8 cellular contexts compared by ENCODE assay signal in the genomic region with DNA sequence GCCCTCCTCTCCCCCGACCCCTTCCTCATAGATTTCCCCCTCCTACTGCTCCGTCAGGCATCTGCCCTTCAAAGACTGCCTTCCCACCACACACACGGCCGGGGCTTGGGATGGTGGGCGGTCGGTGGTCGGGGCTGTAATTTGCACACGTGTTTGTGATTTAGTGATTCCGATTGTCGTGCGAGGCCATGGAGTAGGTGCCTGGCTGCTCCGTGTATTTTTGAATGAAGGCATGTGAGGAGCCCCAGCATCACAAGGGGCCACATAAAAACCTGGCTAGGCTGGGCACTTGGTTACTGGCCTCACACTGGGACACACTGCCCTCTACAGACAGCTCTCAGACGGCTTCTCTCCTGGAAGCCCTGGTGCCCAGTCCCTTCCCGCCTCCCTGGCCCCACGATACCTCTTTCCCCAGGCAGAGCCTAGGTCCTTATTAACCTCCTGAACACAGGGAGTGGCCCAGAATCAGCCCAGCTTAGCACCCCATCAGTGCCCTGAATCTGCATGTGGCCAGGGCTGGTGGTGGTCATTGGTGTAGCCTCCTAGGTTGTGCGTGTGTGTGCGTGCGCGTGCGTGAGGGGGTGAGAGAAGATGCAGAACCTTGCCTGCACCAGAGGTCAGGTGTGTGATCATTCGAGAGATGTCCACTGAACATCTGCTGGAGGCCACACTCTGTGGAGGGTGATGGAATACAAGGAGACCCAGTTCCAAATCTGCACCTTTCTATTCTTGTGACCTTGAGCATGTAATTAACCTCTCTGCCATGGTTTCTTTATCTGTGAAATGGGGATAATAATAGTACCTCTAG. TPM values are rescaled to one million over a fixed set of nuclear protein-coding genes. Genes with fewer than 3 reads are reported as not detected.
DNase-seq lines count a peak whose midpoint lies in the region; ATAC-seq and TF ChIP-seq lines count a peak whose summit lies in the region.

No MANE protein-coding gene starts in this region.

- H3K27ac ChIP-seq in vagina: peak overlapping the region; percentile 99

- no peaks in the 10 kb centered on the region for H3K27me3 ChIP-seq in MG63
- no peaks in the 10 kb centered on the region for H3K27me3 ChIP-seq in vagina

- POLR2A ChIA-PET in activated naive CD8-positive, alpha-beta T cell treated with anti-CD3 and anti-CD28 coated beads, Interleukin-2, amount 10 ng/mL, durations not matched to agents 7 days and 5 days (lab: Charles Lee): interaction anchor here (0.6 to 10.3 kb wide), 16 partner anchors 19 to 365 kb away, joined by 3 to 223 read pairs (median 30); partner anchors contain the start of gene RMI2

- peaks cover 25% of the 10 kb centered on the region for H3K36me3 Mint-ChIP-seq in activated naive CD8-positive, alpha-beta T cell treated with anti-CD3 and anti-CD28 coated beads, Interleukin-2, amount 10 ng/mL, durations not matched to agents 7 days and 5 days

- TF ChIP-seq CTCF in vagina (IDR thresholded peaks at IDR 0.05): peak; percentile 31 to 69 (median 59)

- H3K36me3 ChIP-seq in MG63 (peaks cover 4% of the 10 kb centered on the region), vagina (no peaks in the 10 kb centered on the region)

- intact Hi-C loops in head of caudate nucleus (cut with DNase I): loop anchor here (2.0 to 5.0 kb wide), 2 partner anchors 87 to 290 kb away; partner anchors contain the start of gene RMI2
- intact Hi-C loops in vagina (cut with DNase I): loop anchor here (2.0 to 10.0 kb wide), 3 partner anchors 100 to 703 kb away; no protein-coding TSS in a partner anchor

- peak; percentile 86 for DNase-seq in EL
- DNase-seq in MG63: peak; percentile 80
- DNase-seq in SHP77 (lab: John Stamatoyannopoulos, UW): peak; percentile 79 to 82
- peak; percentile 66 for DNase-seq in activated naive CD8-positive, alpha-beta T cell treated with anti-CD3 and anti-CD28 coated beads, Interleukin-2, amount 10 ng/mL, durations not matched to agents 7 days and 5 days
- peak; percentile 33 to 89 (median 76) for DNase-seq in head of caudate nucleus
- DNase-seq in non-pigmented ciliary epithelial cell (ENCODE audit: low read depth): peak; percentile 50
- no peak for DNase-seq in vagina (ENCODE audit: extremely low spot score in 2 of 2)

- H3K4me3 ChIP-seq in MG63 (peak overlapping the region; percentile 80), vagina (peak overlapping the region; percentile 62 to 97)

- ATAC-seq in activated naive CD8-positive, alpha-beta T cell treated with anti-CD3 and anti-CD28 coated beads, Interleukin-2, amount 10 ng/mL, durations not matched to agents 7 days and 5 days (ENCODE audit: low read depth): no peak
- ATAC-seq in HG02642 (IDR thresholded peaks at IDR 0.05; ENCODE audit: poor library complexity, unreplicated experiment): no peak

- H3K4me1 Mint-ChIP-seq in activated naive CD8-positive, alpha-beta T cell treated with anti-CD3 and anti-CD28 coated beads, Interleukin-2, amount 10 ng/mL, durations not matched to agents 7 days and 5 days: peaks cover 37% of the 10 kb centered on the region

- H3K27ac Mint-ChIP-seq in activated naive CD8-positive, alpha-beta T cell treated with anti-CD3 and anti-CD28 coated beads, Interleukin-2, amount 10 ng/mL, durations not matched to agents 7 days and 5 days: peak overlapping the region; percentile 94

- H3K9me3 ChIP-seq in MG63: no peaks in the 10 kb centered on the region
- H3K9me3 ChIP-seq in vagina: no peaks in the 10 kb centered on the region

- H3K4me3 Mint-ChIP-seq in activated naive CD8-positive, alpha-beta T cell treated with anti-CD3 and anti-CD28 coated beads, Interleukin-2, amount 10 ng/mL, durations not matched to agents 7 days and 5 days: peak overlapping the region; percentile 98

- no peaks in the 10 kb centered on the region for H3K27me3 Mint-ChIP-seq in activated naive CD8-positive, alpha-beta T cell treated with anti-CD3 and anti-CD28 coated beads, Interleukin-2, amount 10 ng/mL, durations not matched to agents 7 days and 5 days

- H3K9me3 Mint-ChIP-seq in activated naive CD8-positive, alpha-beta T cell treated with anti-CD3 and anti-CD28 coated beads, Interleukin-2, amount 10 ng/mL, durations not matched to agents 7 days and 5 days: no peaks in the 10 kb centered on the region

- H3K4me1 ChIP-seq in vagina: peaks cover 51% of the 10 kb centered on the region

- TF ChIP-seq POLR2A in vagina (IDR thresholded peaks at IDR 0.05): no peak

RNA-seq across cellular contexts. Expression of gene SOCS1, which starts 1.3 kb away (rescaled TPM):
- 0.16 TPM in 1 of 2 replicates, not detected in the other for total RNA-seq in MG63 (2014; rRNA removed; shearing (Covaris generic); ENCODE audit: low replicate concordance)
- 100 to 1,000 TPM; 165 to 176 TPM for total RNA-seq in activated naive CD8-positive, alpha-beta T cell treated with anti-CD3 and anti-CD28 coated beads, Interleukin-2, amount 10 ng/mL, durations not matched to agents 7 days and 5 days
- total RNA-seq in vagina: 22.1 TPM

RNA-seq across cellular contexts. Expression of gene TNP2, which starts 11.8 kb away (rescaled TPM):
- total RNA-seq in MG63 (2014; rRNA removed; shearing (Covaris generic); ENCODE audit: low replicate concordance): not detected in 2 replicates
- not detected for total RNA-seq in activated naive CD8-positive, alpha-beta T cell treated with anti-CD3 and anti-CD28 coated beads, Interleukin-2, amount 10 ng/mL, durations not matched to agents 7 days and 5 days
- not detected for total RNA-seq in vagina

RNA-seq across cellular contexts. Expression of gene PRM3, which starts 16.1 kb away (rescaled TPM):
- total RNA-seq in MG63 (2014; rRNA removed; shearing (Covaris generic); ENCODE audit: low replicate concordance): not detected in 2 replicates
- total RNA-seq in activated naive CD8-positive, alpha-beta T cell treated with anti-CD3 and anti-CD28 coated beads, Interleukin-2, amount 10 ng/mL, durations not matched to agents 7 days and 5 days: not detected
- not detected for total RNA-seq in vagina

RNA-seq across cellular contexts. Expression of gene PRM2, which starts 18.9 kb away (rescaled TPM):
- total RNA-seq in MG63 (2014; rRNA removed; shearing (Covaris generic); ENCODE audit: low replicate concordance): not detected in 2 replicates
- total RNA-seq in activated naive CD8-positive, alpha-beta T cell treated with anti-CD3 and anti-CD28 coated beads, Interleukin-2, amount 10 ng/mL, durations not matched to agents 7 days and 5 days: not detected
- total RNA-seq in vagina: not detected

RNA-seq across cellular contexts. Expression of gene PRM1, which starts 23.8 kb away (rescaled TPM):
- total RNA-seq in MG63 (2014; rRNA removed; shearing (Covaris generic); ENCODE audit: low replicate concordance): not detected in 2 replicates
- total RNA-seq in activated naive CD8-positive, alpha-beta T cell treated with anti-CD3 and anti-CD28 coated beads, Interleukin-2, amount 10 ng/mL, durations not matched to agents 7 days and 5 days: not detected
- not detected for total RNA-seq in vagina

Comparison
In these comparisons a context has a peak if more than half of its experiments do, and no peak if none do; other contexts are left out.
1. DNase-seq: peak in EL (single experiment), MG63 (single experiment), SHP77 (2 of 2), activated naive CD8-positive, alpha-beta T cell treated with anti-CD3 and anti-CD28 coated beads, Interleukin-2, amount 10 ng/mL, durations not matched to agents 7 days and 5 days (single experiment), head of caudate nucleus (42 of 42) and non-pigmented ciliary epithelial cell (single experiment); none in vagina (0 of 2).
2. RNA of gene SOCS1, which starts 1.3 kb away (total RNA-seq): 165 to 176 TPM in activated naive CD8-positive, alpha-beta T cell treated with anti-CD3 and anti-CD28 coated beads, Interleukin-2, amount 10 ng/mL, durations not matched to agents 7 days and 5 days and 22.1 TPM in vagina (single experiment); 0.16 TPM in MG63; every median in the first group is over 10 times any median in the second.